Comparison of ENCODE assay signal across 8 cellular contexts in genomic region chr1:207868252-207868768, GRCh38. TPM values are rescaled to one million over a fixed set of nuclear protein-coding genes. Genes with fewer than 3 reads are reported as not detected.
DNase-seq lines count a peak whose midpoint lies in the region; ATAC-seq, FAIRE-seq and TF ChIP-seq lines count a peak whose summit lies in the region.

No MANE protein-coding gene starts in this region.

- WGBS in ovary, 3 donors = 0 to 2% (median 1%) methylated on average over 13 to 24 of the region's 24 CpGs

- H3K36me3 Mint-ChIP-seq in glutamatergic neuron (ENCODE audit: unreplicated experiment) = no peaks in the 10 kb centered on the region

- peaks cover 2% of the 10 kb centered on the region for H3K27me3 Mint-ChIP-seq in glutamatergic neuron (ENCODE audit: unreplicated experiment)

- intact Hi-C loops in ovary (cut with DNase I) = loop anchor here in 3 of 4 donors (2.0 to 5.0 kb wide), 3 partner anchors 36 to 46 kb away; no protein-coding TSS in a partner anchor

- H3K9ac ChIP-seq in HUES6 (ENCODE audit: low read length) = peak overlapping the region; percentile 5

- H3K27me3 ChIP-seq in HUES6 (ENCODE audit: control insufficient read depth, insufficient read depth, low read length) (peaks cover 43% of the 10 kb centered on the region), ovary (no peaks in the 10 kb centered on the region)

- TF ChIP-seq POLR2A in ovary (IDR thresholded peaks at IDR 0.05) (peak; percentile 33), GM12891 (IDR thresholded peaks at IDR 0.05; ENCODE audit: low read depth, low read length) (no peak)

- no peak for FAIRE-seq in GM12891 (lab: Jason Lieb, UNC)

- no peak for TF ChIP-seq EP300 in ovary (IDR thresholded peaks at IDR 0.05)

- ATAC-seq in HG02798 (IDR thresholded peaks at IDR 0.05; ENCODE audit: poor library complexity, unreplicated experiment) = no peak

- no peaks in the 10 kb centered on the region for H3K4me1 Mint-ChIP-seq in glutamatergic neuron (ENCODE audit: low read depth, unreplicated experiment)

- H3K4me3 Mint-ChIP-seq in glutamatergic neuron (ENCODE audit: unreplicated experiment) = peak overlapping the region; percentile 37

- peak overlapping the region; percentile 75 for H3K4me3 ChIP-seq in HUES6 (ENCODE audit: low read depth, low read length)
- H3K4me3 ChIP-seq in ovary = peak overlapping the region; percentile 89

- peak; percentile 20 for DNase-seq in NK-92 treated with Interleukin-12 subunit alpha and Interleukin-12 subunit beta, amount 100 ng/mL, for 24 hours (lab: John Stamatoyannopoulos, UW)
- DNase-seq in NK-92 (lab: John Stamatoyannopoulos, UW; ENCODE audit: unreplicated experiment) = no peak
- peak; percentile 76 for DNase-seq in activated effector memory CD4-positive, alpha-beta T cell treated with anti-CD3 and anti-CD28 coated beads, Interleukin-2, amount 50 U/mL, for 16 hours
- DNase-seq in glutamatergic neuron = no peak
- peak; percentile 69 to 75 (median 71) for DNase-seq in ovary
- no peak for DNase-seq in GM12891 (ENCODE audit: insufficient read length, low spot score)

- TF ChIP-seq CTCF in glutamatergic neuron (IDR thresholded peaks at IDR 0.05; ENCODE audit: partially characterized antibody, unreplicated experiment) (no peak), ovary (IDR thresholded peaks at IDR 0.05) (no peak)

- H3K27ac Mint-ChIP-seq in glutamatergic neuron (ENCODE audit: unreplicated experiment) = no peak overlapping the region

- no peaks in the 10 kb centered on the region for H3K9me3 ChIP-seq in HUES6 (ENCODE audit: control insufficient read depth, insufficient read depth, low read depth, low read length)
- no peaks in the 10 kb centered on the region for H3K9me3 ChIP-seq in ovary

- H3K36me3 ChIP-seq in HUES6 (ENCODE audit: control insufficient read depth, insufficient read depth, low read length) (no peaks in the 10 kb centered on the region), ovary (no peaks in the 10 kb centered on the region)

- 0 out of 2 replicates have a peak, but pooled peaks cover 4% of the 10 kb centered on the region for H3K4me1 ChIP-seq in HUES6 (ENCODE audit: control insufficient read depth, insufficient read depth, low read length)
- H3K4me1 ChIP-seq in ovary (ENCODE audit: insufficient read depth) = peaks cover 17% of the 10 kb centered on the region

- H3K27ac ChIP-seq in HUES6 (ENCODE audit: low read depth, low read length) (no peak overlapping the region), ovary (peak overlapping the region; percentile 95 to 99)

- H3K9me3 Mint-ChIP-seq in glutamatergic neuron (ENCODE audit: unreplicated experiment) = peaks cover 2% of the 10 kb centered on the region

TF ChIP-seq in GM12891, 5 proteins besides CTCF, POLR2A, EP300 and RAD21:
- TF ChIP-seq SPI1 (IDR thresholded peaks at IDR 0.05; ENCODE audit: low read depth, low read length) = no peak
- no peak for TF ChIP-seq POLR2AphosphoS5 (IDR thresholded peaks at IDR 0.05; ENCODE audit: low read depth, low read length)
- TF ChIP-seq PAX5 (IDR thresholded peaks at IDR 0.05; ENCODE audit: insufficient read depth, low read length, severe bottlenecking) = no peak
- TF ChIP-seq TAF1 (IDR thresholded peaks at IDR 0.05; ENCODE audit: low read depth, low read length) = no peak
- TF ChIP-seq POU2F2 (IDR thresholded peaks at IDR 0.05; ENCODE audit: low read depth, low read length) = no peak

RNA-seq across cellular contexts. Expression of gene CD34, which starts 42.6 kb away (rescaled TPM):
- 0.20 TPM for total RNA-seq in glutamatergic neuron (ENCODE audit: unreplicated experiment)
- 10 to 100 TPM; 12.6 to 42.1 (median 21.9) TPM for total RNA-seq in ovary
- polyA plus RNA-seq in ovary = 100 to 1,000 TPM in 1 of 2 donors, 10 to 100 TPM in 1; 50.8 to 146 TPM
- not detected for polyA plus RNA-seq in GM12891 (2012; ENCODE audit: low read depth, missing spikeins)

Comparison
In these comparisons a context has a peak if more than half of its experiments do, and no peak if none do; other contexts are left out.
1. DNase-seq: peak in NK-92 treated with Interleukin-12 subunit alpha and Interleukin-12 subunit beta, amount 100 ng/mL, for 24 hours (single experiment), activated effector memory CD4-positive, alpha-beta T cell treated with anti-CD3 and anti-CD28 coated beads, Interleukin-2, amount 50 U/mL, for 16 hours (single experiment) and ovary (5 of 5); none in NK-92 (single experiment), glutamatergic neuron (single experiment) and GM12891 (single experiment).
2. RNA of gene CD34, which starts 42.6 kb away (total RNA-seq): 12.6 to 42.1 TPM in ovary; 0.20 TPM in glutamatergic neuron (single experiment); every median in the first group is over 10 times any median in the second.